Comparison of ENCODE assay signal across 29 cellular contexts in the genomic region with DNA sequence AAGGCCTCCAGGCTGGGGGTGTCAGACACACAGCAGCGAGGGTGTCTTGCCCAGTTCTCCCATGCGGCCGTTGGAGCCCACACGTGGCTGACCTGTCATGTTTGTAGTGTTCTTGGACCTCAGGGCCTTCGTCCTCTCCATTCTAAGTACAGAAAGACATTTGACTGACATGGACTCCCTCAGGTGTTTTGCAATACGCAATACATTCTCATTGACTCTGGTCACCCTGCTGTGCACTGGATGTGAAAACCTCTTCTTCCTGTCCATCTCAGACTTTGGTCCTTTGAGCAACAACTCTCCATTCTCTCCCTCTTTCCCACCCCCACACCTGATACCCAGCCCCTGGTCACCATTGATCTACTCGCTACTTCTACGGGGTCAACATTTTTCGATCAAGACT.
"Had no signal": no experiment of that assay in that cellular context is flagged by ENCODE, and none has a peak within 500 bp of the region (broad histone marks: within the 10 kb centered on the region; RNA-seq: fewer than 3 reads in every experiment).

No MANE protein-coding gene starts in this region.

- H3K27ac ChIP-seq: PC-9, RWPE1, VCaP had no signal

- H2AFZ ChIP-seq: PC-9 had no signal

- ATAC-seq: activated naive CD4-positive, alpha-beta T cell treated with anti-CD3 and anti-CD28 coated beads, Interleukin-2, amount 50 U/mL, for 72 hours; activated T-cell treated with anti-CD3 and anti-CD28 coated beads, Interleukin-2, amount 50 U/mL, for 4 hours had no signal

- DNase-seq: activated B cell treated with CpG ODN at 0.5 μM for 24 hours; activated CD4-positive, alpha-beta memory T cell treated with anti-CD3 and anti-CD28 coated beads for 36 hours; activated CD4-positive, alpha-beta T cell treated with anti-CD3 and anti-CD28 coated beads for 4 hours; activated CD4-positive, alpha-beta T cell treated with anti-CD3 and anti-CD28 coated beads, Interleukin-2, amount 50 U/mL, for 1 hour; activated CD4-positive, CD25-positive, alpha-beta regulatory T cell treated with anti-CD3 and anti-CD28 coated beads, Interleukin-2, amount 50 U/mL, for 72 hours; activated CD8-positive, alpha-beta memory T cell treated with anti-CD3 and anti-CD28 coated beads, Interleukin-2, amount 50 U/mL, for 4 hours; activated gamma-delta T cell treated with Interleukin-2 at 50 U/mL for 16 hours; activated T-cell treated with anti-CD3 and anti-CD28 coated beads for 4 hours; activated T-cell treated with anti-CD3 and anti-CD28 coated beads, Interleukin-2, amount 50 U/mL, for 4 hours; anterior cingulate cortex; caudate nucleus; cerebellar nuclear complex; MG63; NCI-H1048; NCI-H1105 treated with DMSO at 0.1 percent for 48 hours; NCI-H1436; NCI-H1694; NCI-H1930; NCI-H2081 treated with DMSO at 0.1 percent for 48 hours; NCI-H345; NCI-H524 treated with DMSO at 0.1 percent for 48 hours; PC-9; Right ventricle myocardium superior; T-helper 1 cell; T-helper 2 cell; T-helper 9 cell had no signal

- H3K4me2 ChIP-seq: PC-9 had no signal

- H3K27me3 ChIP-seq: MG63 had no signal

- H3K4me3 ChIP-seq: MG63, PC-9 had no signal

- H3K36me3 ChIP-seq: MG63 had no signal
